Comparison of ENCODE assay signal across 10 cellular contexts in genomic region chr2:158507141-158507540, GRCh38. TPM values are rescaled to one million over a fixed set of nuclear protein-coding genes. Genes with fewer than 3 reads are reported as not detected.
A peak's percentile ranks its signal among the peaks of the same experiment; 100 is the strongest.
DNase-seq lines count a peak whose midpoint lies in the region; ATAC-seq and TF ChIP-seq lines count a peak whose summit lies in the region.
"Had no signal": no experiment of that assay in that cellular context is flagged by ENCODE, and none has a peak within 500 bp of the region (broad histone marks: within the 10 kb centered on the region; RNA-seq: fewer than 3 reads in every experiment).

No MANE protein-coding gene starts in this region.

- BruUV-seq in Panc1 (replicated peaks; lab: Mats Ljungman, UMichigan), result no TSS peak

- in situ Hi-C loops in Panc1 (cut with HindIII; ENCODE audit: low pct_unique_long_range_greater_than_20kb, low sequenced_read_pairs), result no loop called here

- intact Hi-C loops in Panc1 (cut with micrococcal nuclease; ENCODE audit: unreplicated experiment) (no loop called here), sciatic nerve (cut with DNase I) (no loop called here)

- H3K27me3 ChIP-seq in Panc1 (ENCODE audit: control insufficient read depth, insufficient read depth, low read length) (no peaks in the 10 kb centered on the region), MM.1S (replicated peaks; ENCODE audit: insufficient read depth, low read length) (no peaks in the 10 kb centered on the region)

- peak; percentile 47 for ATAC-seq in GM18505 (IDR thresholded peaks at IDR 0.05; ENCODE audit: unreplicated experiment)
- ATAC-seq in HG02798 (IDR thresholded peaks at IDR 0.05; ENCODE audit: poor library complexity, unreplicated experiment), result peak; percentile 76
- no peak for ATAC-seq in Panc1
- no peak for ATAC-seq in sciatic nerve

- no peak for TF ChIP-seq CTCF in Panc1 (IDR thresholded peaks at IDR 0.05)
- TF ChIP-seq CTCF in MM.1S (IDR thresholded peaks at IDR 0.05; ENCODE audit: low read length), result no peak

- H3K9me3 ChIP-seq in Panc1 (ENCODE audit: control insufficient read depth, insufficient read depth, low read depth, low read length) (no peaks in the 10 kb centered on the region), MM.1S (replicated peaks; ENCODE audit: insufficient read depth, low read length) (no peaks in the 10 kb centered on the region)

- H2AFZ ChIP-seq in MM.1S (ENCODE audit: low read length), result no peak overlapping the region

- peak; percentile 87 for DNase-seq in DMS 273 (lab: John Stamatoyannopoulos, UW; ENCODE audit: unreplicated experiment)
- no peak for DNase-seq in Panc1 (ENCODE audit: low read depth, low spot score)
- no peak for DNase-seq in LoVo (ENCODE audit: low spot score)
- DNase-seq in MM.1S, result no peak
- DNase-seq in NCI-H345 (lab: John Stamatoyannopoulos, UW), result no peak
- DNase-seq in sciatic nerve (ENCODE audit: low spot score), result no peak
- DNase-seq: activated naive CD8-positive, alpha-beta T cell treated with anti-CD3 and anti-CD28 coated beads, Interleukin-2, amount 10 ng/mL, durations not matched to agents 7 days and 5 days; CD8-positive, alpha-beta memory T cell had no signal

- no peaks in the 10 kb centered on the region for H3F3A ChIP-seq in MM.1S (ENCODE audit: insufficient read depth, low read length)

- H3K4me3 ChIP-seq in Panc1 (ENCODE audit: low read depth in 2 of 2, low read length in 2 of 2), result no peak overlapping the region
- no peak overlapping the region for H3K4me3 ChIP-seq in MM.1S (ENCODE audit: low read length)

- CTCF ChIA-PET in Panc1 (lab: Charles Lee), result no interaction called here

- POLR2A ChIA-PET in Panc1 (lab: Charles Lee), result no interaction called here

- H3K9ac ChIP-seq in MM.1S (ENCODE audit: low read length), result no peak overlapping the region

- H3K4me2 ChIP-seq in MM.1S (ENCODE audit: low read depth, low read length), result no peak overlapping the region

- peaks cover 57% of the 10 kb centered on the region for H3K79me2 ChIP-seq in MM.1S (ENCODE audit: low read length)

- no peaks in the 10 kb centered on the region for H3K36me3 ChIP-seq in Panc1 (ENCODE audit: control insufficient read depth, insufficient read depth, low read length)
- H3K36me3 ChIP-seq in MM.1S (replicated peaks; ENCODE audit: insufficient read depth, low read length), result no peaks in the 10 kb centered on the region

- TF ChIP-seq POLR2A in GM18505 (IDR thresholded peaks at IDR 0.05; ENCODE audit: borderline replicate concordance, extremely low read depth, insufficient read depth, insufficient read length), result no peak

- H3K4me1 ChIP-seq in Panc1 (ENCODE audit: control insufficient read depth, insufficient read depth, low read length) (peaks cover 36% of the 10 kb centered on the region), MM.1S (ENCODE audit: low read length) (no peaks in the 10 kb centered on the region)

- no peaks in the 10 kb centered on the region for H4K20me1 ChIP-seq in MM.1S (ENCODE audit: insufficient read depth, low read length)

- peak overlapping the region; percentile 7; the same call in 1 of the 2 replicates for H3K27ac ChIP-seq in Panc1 (ENCODE audit: low read length)
- H3K27ac ChIP-seq in MM.1S (ENCODE audit: low read length), result no peak overlapping the region

- no peaks in the 10 kb centered on the region for H3K9me2 ChIP-seq in MM.1S (replicated peaks; ENCODE audit: insufficient read depth, low read length)

RNA-seq across cellular contexts. Expression of gene PKP4, which starts 50.4 kb away (rescaled TPM):
- total RNA-seq in Panc1 (2021; ENCODE audit: unreplicated experiment), result 81.7 TPM
- polyA plus RNA-seq in Panc1 (2012; ENCODE audit: insufficient read length), result 47.6 TPM
- 117 TPM for total RNA-seq in sciatic nerve

RNA-seq across cellular contexts. Expression of gene CCDC148, which starts 50.6 kb away (rescaled TPM):
- total RNA-seq in Panc1 (2021; ENCODE audit: unreplicated experiment) (0.92 TPM), sciatic nerve (2.9 TPM)
- 0.19 TPM for polyA plus RNA-seq in Panc1 (2012; ENCODE audit: insufficient read length)
- total RNA-seq: activated naive CD8-positive, alpha-beta T cell treated with anti-CD3 and anti-CD28 coated beads, Interleukin-2, amount 10 ng/mL, durations not matched to agents 7 days and 5 days had no signal
- polyA plus RNA-seq: CD8-positive, alpha-beta memory T cell had no signal

Comparison
In these comparisons a context has a peak if more than half of its experiments do, and no peak if none do; other contexts are left out.
1. ATAC-seq: peak in GM18505 (single experiment) and HG02798 (single experiment); none in Panc1 (single experiment) and sciatic nerve (single experiment).